Comparison of ENCODE assay signal across 8 cellular contexts in genomic region chr16:5097470-5098220, GRCh38. TPM values are rescaled to one million over a fixed set of nuclear protein-coding genes. Genes with fewer than 3 reads are reported as not detected.
A peak's percentile ranks its signal among the peaks of the same experiment; 100 is the strongest.
DNase-seq lines count a peak whose midpoint lies in the region; ATAC-seq, FAIRE-seq and TF ChIP-seq lines count a peak whose summit lies in the region.
"Not testable (repeated sequence)": the region's sequence is repeated elsewhere in the genome, so short reads cannot be mapped to it uniquely, and the experiment has no call there.

Gene EEF2KMT, minus strand, starts transcription at chr16:5097795. Its CDS starts 56 bp downstream, at chr16:5097739.

- H3K4me1 ChIP-seq in astrocyte (ENCODE audit: insufficient read depth, low read length); right cardiac atrium (ENCODE audit: control insufficient read depth, insufficient read depth, low read length): not testable (repeated sequence)

- H3K27ac ChIP-seq in astrocyte (ENCODE audit: low read depth, low read length) (peak within 1 kb of the TSS; percentile 42), right cardiac atrium (ENCODE audit: low read length) (peak within 1 kb of the TSS; percentile 60)

- not testable (repeated sequence) for FAIRE-seq in astrocyte (lab: Jason Lieb, UNC); urothelium cell line (lab: Jason Lieb, UNC)

- under 1% methylated on average over 67 of the region's 67 CpGs for WGBS in right cardiac atrium

- H3K9me3 Mint-ChIP-seq in astrocyte (ENCODE audit: unreplicated experiment) = not testable (repeated sequence)

- TF ChIP-seq POLR2A in GM15510 (IDR thresholded peaks at IDR 0.05; ENCODE audit: borderline replicate concordance, extremely low read depth, insufficient read length) = peak; percentile 44

- H3K27me3 Mint-ChIP-seq in astrocyte (ENCODE audit: low read depth, unreplicated experiment) = not testable (repeated sequence)

- H3K4me3 ChIP-seq in astrocyte (ENCODE audit: insufficient read depth, low read depth, low read length) (peak within 1 kb of the TSS; percentile 67), right cardiac atrium (ENCODE audit: low read length) (peak within 1 kb of the TSS; percentile 93)

- H3K36me3 Mint-ChIP-seq in astrocyte (ENCODE audit: low read depth, unreplicated experiment) = not testable (repeated sequence)

- not testable (repeated sequence) for H3K36me3 ChIP-seq in astrocyte (ENCODE audit: insufficient read depth, low read length)

- peak within 1 kb of the TSS; percentile 86 for H3K4me3 Mint-ChIP-seq in astrocyte (ENCODE audit: unreplicated experiment)

- H2AFZ ChIP-seq in astrocyte (ENCODE audit: low read depth, low read length) = peak within 1 kb of the TSS; percentile 82

- not testable (repeated sequence) for H3K4me1 Mint-ChIP-seq in astrocyte (ENCODE audit: low read depth, unreplicated experiment)

- not testable (repeated sequence) for H3K79me2 ChIP-seq in astrocyte (ENCODE audit: insufficient read depth, low read length)

- intact Hi-C loops in right cardiac atrium (cut with DNase I) = not testable (repeated sequence)

- TF ChIP-seq CTCF in astrocyte (IDR thresholded peaks at IDR 0.05; ENCODE audit: insufficient read depth, low read depth, low read length) = not testable (repeated sequence)

- not testable (repeated sequence) for H4K20me1 ChIP-seq in astrocyte (ENCODE audit: insufficient read depth, low read length)

- ATAC-seq in HG02943 (IDR thresholded peaks at IDR 0.05; ENCODE audit: low read depth, unreplicated experiment) = peak; percentile 97
- peak; percentile 100 for ATAC-seq in right cardiac atrium

- H3K9me3 ChIP-seq in astrocyte (ENCODE audit: insufficient read depth, low read depth, low read length); right cardiac atrium (ENCODE audit: control insufficient read depth, low read length): not testable (repeated sequence)

- peak; percentile 89 for DNase-seq in NCI-H187 treated with DMSO at 0.1 percent for 48 hours (lab: John Stamatoyannopoulos, UW)
- DNase-seq in T-helper 2 cell = peak in 4 of 5 experiments; percentile 82 to 97 (median 90)
- DNase-seq in astrocyte (ENCODE audit: low read depth) = peak; percentile 95
- DNase-seq in right cardiac atrium = peak; percentile 100
- peak; percentile 95 for DNase-seq in pulmonary artery endothelial cell (ENCODE audit: low read depth, low spot score)
- DNase-seq in urothelium cell line (ENCODE audit: low spot score) = peak; percentile 93

- H3K9ac ChIP-seq in astrocyte (ENCODE audit: low read length) = peak within 1 kb of the TSS; percentile 86

- H3K27me3 ChIP-seq in astrocyte (ENCODE audit: insufficient read depth, low read length); right cardiac atrium (ENCODE audit: control insufficient read depth, insufficient read depth): not testable (repeated sequence)

- H3K27ac Mint-ChIP-seq in astrocyte (ENCODE audit: unreplicated experiment) = peak within 1 kb of the TSS; percentile 47

- peak within 1 kb of the TSS; percentile 91 for H3K4me2 ChIP-seq in astrocyte (ENCODE audit: low read length)

RNA-seq across cellular contexts. Expression of gene EEF2KMT, which starts in this region (rescaled TPM):
- total RNA-seq in astrocyte (7.3 and 9.2 TPM in 2 replicates), right cardiac atrium (1 to 10 TPM; 4.6 to 6.9 (median 5.6) TPM), pulmonary artery endothelial cell (8.9 and 16.4 TPM in 2 replicates)
- 4.4 TPM for polyA plus RNA-seq in right cardiac atrium

Comparison
In these comparisons a context has a peak if more than half of its experiments do, and no peak if none do; other contexts are left out.
1. Peak in every context shown above with its lines: DNase-seq, ATAC-seq, H3K4me3 ChIP-seq and H3K27ac ChIP-seq.